In genomic region chr12:109763201-109763841, GRCh38 we compare ENCODE assay signal across 8 cellular contexts. TPM values are rescaled to one million over a fixed set of nuclear protein-coding genes. Genes with fewer than 3 reads are reported as not detected.
A peak's percentile ranks its signal among the peaks of the same experiment; 100 is the strongest.
DNase-seq lines count a peak whose midpoint lies in the region; ATAC-seq, FAIRE-seq and TF ChIP-seq lines count a peak whose summit lies in the region.

No MANE protein-coding gene starts in this region.

- peaks cover 4% of the 10 kb centered on the region for H3K4me1 Mint-ChIP-seq in activated CD4-positive, alpha-beta memory T cell treated with anti-CD3 and anti-CD28 coated beads for 36 hours (ENCODE audit: low read depth)

- no peaks in the 10 kb centered on the region for H3K4me1 ChIP-seq in A549

- H3K9me3 ChIP-seq in A549: no peaks in the 10 kb centered on the region

- TF ChIP-seq RAD21 in A549 (conservative IDR thresholded peaks at IDR 0.05 in 1 of 2, IDR thresholded peaks at IDR 0.05 in 1 of 2): no peak

- POLR2A ChIA-PET in A549 (lab: Yijun Ruan, JAX): no interaction called here
- POLR2A ChIA-PET in activated CD4-positive, alpha-beta memory T cell treated with anti-CD3 and anti-CD28 coated beads for 36 hours (lab: Charles Lee): no interaction called here

- intact Hi-C loops in activated CD4-positive, alpha-beta memory T cell treated with anti-CD3 and anti-CD28 coated beads for 36 hours (cut with micrococcal nuclease): no loop called here

- no peak for TF ChIP-seq EP300 in A549 (IDR thresholded peaks at IDR 0.05)

- H3K27ac ChIP-seq in A549: no peak overlapping the region

- no peak overlapping the region for H3K27ac Mint-ChIP-seq in activated CD4-positive, alpha-beta memory T cell treated with anti-CD3 and anti-CD28 coated beads for 36 hours

- CTCF ChIA-PET in A549 (lab: Yijun Ruan, JAX): interaction anchor here (1.6 to 9.2 kb wide), 3 partner anchors 11 to 245 kb away, joined by 4 to 88 read pairs (median 10); no protein-coding TSS in a partner anchor
- CTCF ChIA-PET in activated CD4-positive, alpha-beta memory T cell treated with anti-CD3 and anti-CD28 coated beads for 36 hours (lab: Charles Lee): interaction anchor here (1.5 to 2.9 kb wide), 2 partner anchors 10 to 13 kb away, joined by 5 to 12 read pairs; no protein-coding TSS in a partner anchor

- H3K27me3 Mint-ChIP-seq in activated CD4-positive, alpha-beta memory T cell treated with anti-CD3 and anti-CD28 coated beads for 36 hours: no peaks in the 10 kb centered on the region

- no peak overlapping the region for H3K4me3 Mint-ChIP-seq in activated CD4-positive, alpha-beta memory T cell treated with anti-CD3 and anti-CD28 coated beads for 36 hours

- peaks cover 4% of the 10 kb centered on the region for H3K9me3 Mint-ChIP-seq in activated CD4-positive, alpha-beta memory T cell treated with anti-CD3 and anti-CD28 coated beads for 36 hours

- no peak overlapping the region for H3K4me2 ChIP-seq in A549

- 52% methylated on average over 3 of the region's 3 CpGs for WGBS in A549 (ENCODE audit: missing lambda C conversion rate)

- no peak for TF ChIP-seq POLR2A in A549 (IDR thresholded peaks at IDR 0.05; ENCODE audit: low read length)

- peak; percentile 65 for FAIRE-seq in A549 (lab: Jason Lieb, UNC)

- H3K4me3 ChIP-seq in A549: no peak overlapping the region
- no peak overlapping the region for H3K4me3 ChIP-seq in HFF-Myc (replicated peaks; ENCODE audit: low read depth, low read length)

- no peaks in the 10 kb centered on the region for H3K36me3 Mint-ChIP-seq in activated CD4-positive, alpha-beta memory T cell treated with anti-CD3 and anti-CD28 coated beads for 36 hours

- ATAC-seq in A549: peak; percentile 53 to 64
- no peak for ATAC-seq in GM21447 (IDR thresholded peaks at IDR 0.05; ENCODE audit: unreplicated experiment)
- no peak for ATAC-seq in HG03139 (IDR thresholded peaks at IDR 0.05; ENCODE audit: unreplicated experiment)
- no peak for ATAC-seq in GM21526 (IDR thresholded peaks at IDR 0.05; ENCODE audit: low FRiP score, unreplicated experiment)

- TF ChIP-seq CTCF in A549 (IDR thresholded peaks at IDR 0.05) (no peak), HFF-Myc (IDR thresholded peaks at IDR 0.05; ENCODE audit: low read depth, low read length, missing control alignments) (no peak)

- peak in 1 of 2 experiments; percentile 60 for DNase-seq in A549 (ENCODE audit: low read depth in 1 of 2, low spot score in 1 of 2)
- DNase-seq in HFF-Myc (ENCODE audit: extremely low read depth, low read depth): peak; percentile 42
- DNase-seq in activated CD4-positive, alpha-beta memory T cell treated with anti-CD3 and anti-CD28 coated beads for 36 hours: peak; percentile 38
- DNase-seq in hepatic stellate cell (ENCODE audit: low spot score): peak; percentile 53
- no peak for DNase-seq in DMS 273 treated with DMSO at 0.1 percent for 48 hours (lab: John Stamatoyannopoulos, UW)

TF ChIP-seq in A549, 52 proteins besides CTCF, POLR2A, EP300 and RAD21:
- TF ChIP-seq ATOH8 (CRISPR knock-in tag; IDR thresholded peaks at IDR 0.05; ENCODE audit: low read depth) (no peak), FOSL2 (IDR thresholded peaks at IDR 0.05) (no peak), FOSL2 (CRISPR knock-in tag; IDR thresholded peaks at IDR 0.05) (peak; percentile 54; the same call in 1 of the 2 replicates)

RNA-seq across cellular contexts. Expression of gene FAM222A, which starts 49.7 kb away (rescaled TPM):
- polyA plus RNA-seq in A549 (2011; rRNA removed) (0.97 and 0.98 TPM in 2 replicates), A549 (2017; fragmentation: RNase III; extraction: RNeasy Plus Mini Kit Qiagen cat#74134 plus additional on column Dnase treatment) (3.0 to 3.3 TPM (median 3.2 TPM) in 3 replicates)
- polyA plus RNA-seq in A549 (2012; cell fraction: cytosol; rRNA removed): 3.2 and 6.2 TPM in 2 replicates
- 2.5 and 4.6 TPM in 2 replicates for polyA plus RNA-seq in A549 (2012; cell fraction: nucleus; rRNA removed)
- 1.2 and 1.5 TPM in 2 replicates for polyA minus RNA-seq in A549 (2011; rRNA and poly(A)+ RNA removed)
- total RNA-seq in activated CD4-positive, alpha-beta memory T cell treated with anti-CD3 and anti-CD28 coated beads for 36 hours: under 1 TPM; 0.29 to 0.55 TPM

Comparison
In these comparisons a context has a peak if more than half of its experiments do, and no peak if none do; other contexts are left out.
1. ATAC-seq: peak in A549 (2 of 2); none in GM21447 (single experiment), HG03139 (single experiment) and GM21526 (single experiment).